1 cellular context compared by ENCODE assay signal in the genomic region with DNA sequence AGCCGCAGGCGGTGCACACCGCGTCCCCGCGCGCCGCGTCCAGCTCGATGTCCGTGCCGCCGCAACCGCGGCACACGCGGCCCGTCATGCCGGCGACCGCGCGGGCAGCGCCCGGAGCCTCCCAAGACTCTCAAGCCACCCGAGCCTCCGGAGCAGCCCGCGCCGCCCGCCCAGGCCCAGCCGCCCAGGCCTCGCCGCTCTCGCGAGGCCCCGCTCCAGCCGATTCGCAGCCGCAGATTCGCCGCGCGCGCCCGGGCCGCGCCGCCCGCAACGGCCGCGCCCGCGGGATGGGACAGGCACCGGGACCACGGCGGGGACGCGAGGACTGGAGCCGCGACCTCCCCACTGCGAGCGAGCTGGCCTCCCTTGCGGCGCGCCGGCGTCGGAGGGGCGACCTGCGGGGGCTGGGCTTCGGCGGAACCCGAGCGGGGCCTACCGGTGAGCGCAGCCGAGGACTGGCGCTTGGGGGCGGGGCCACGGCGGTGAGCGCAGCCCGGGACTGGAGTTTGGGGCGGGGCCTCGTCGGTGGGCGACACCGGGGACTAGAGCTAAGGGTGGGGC.
TF ChIP-seq lines count a peak whose summit lies in the region.

A gene with protein sequence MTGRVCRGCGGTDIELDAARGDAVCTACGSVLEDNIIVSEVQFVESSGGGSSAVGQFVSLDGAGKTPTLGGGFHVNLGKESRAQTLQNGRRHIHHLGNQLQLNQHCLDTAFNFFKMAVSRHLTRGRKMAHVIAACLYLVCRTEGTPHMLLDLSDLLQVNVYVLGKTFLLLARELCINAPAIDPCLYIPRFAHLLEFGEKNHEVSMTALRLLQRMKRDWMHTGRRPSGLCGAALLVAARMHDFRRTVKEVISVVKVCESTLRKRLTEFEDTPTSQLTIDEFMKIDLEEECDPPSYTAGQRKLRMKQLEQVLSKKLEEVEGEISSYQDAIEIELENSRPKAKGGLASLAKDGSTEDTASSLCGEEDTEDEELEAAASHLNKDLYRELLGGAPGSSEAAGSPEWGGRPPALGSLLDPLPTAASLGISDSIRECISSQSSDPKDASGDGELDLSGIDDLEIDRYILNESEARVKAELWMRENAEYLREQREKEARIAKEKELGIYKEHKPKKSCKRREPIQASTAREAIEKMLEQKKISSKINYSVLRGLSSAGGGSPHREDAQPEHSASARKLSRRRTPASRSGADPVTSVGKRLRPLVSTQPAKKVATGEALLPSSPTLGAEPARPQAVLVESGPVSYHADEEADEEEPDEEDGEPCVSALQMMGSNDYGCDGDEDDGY (minus strand): TSS at position 460 of the 561 bp plus-strand sequence. CDS start 372 bp downstream, at position 88.

TF ChIP-seq in K562, 482 proteins besides CTCF, POLR2A, EP300 and RAD21 (continued from another document and continues in another):
- TF ChIP-seq NONO (IDR thresholded peaks at IDR 0.05; ENCODE audit: low read depth in 2 of 2, low read length in 1 of 2) = peak; percentile 69 to 86; a peak in 3 of 4 replicates
- peak; percentile 56; the same call in 1 of the 2 replicates for TF ChIP-seq RB1 (IDR thresholded peaks at IDR 0.05; ENCODE audit: low read depth)
- TF ChIP-seq KDM5B (IDR thresholded peaks at IDR 0.05; ENCODE audit: insufficient replicate concordance, low read depth, low read length) = peak; percentile 79
- TF ChIP-seq, protein P1, sequence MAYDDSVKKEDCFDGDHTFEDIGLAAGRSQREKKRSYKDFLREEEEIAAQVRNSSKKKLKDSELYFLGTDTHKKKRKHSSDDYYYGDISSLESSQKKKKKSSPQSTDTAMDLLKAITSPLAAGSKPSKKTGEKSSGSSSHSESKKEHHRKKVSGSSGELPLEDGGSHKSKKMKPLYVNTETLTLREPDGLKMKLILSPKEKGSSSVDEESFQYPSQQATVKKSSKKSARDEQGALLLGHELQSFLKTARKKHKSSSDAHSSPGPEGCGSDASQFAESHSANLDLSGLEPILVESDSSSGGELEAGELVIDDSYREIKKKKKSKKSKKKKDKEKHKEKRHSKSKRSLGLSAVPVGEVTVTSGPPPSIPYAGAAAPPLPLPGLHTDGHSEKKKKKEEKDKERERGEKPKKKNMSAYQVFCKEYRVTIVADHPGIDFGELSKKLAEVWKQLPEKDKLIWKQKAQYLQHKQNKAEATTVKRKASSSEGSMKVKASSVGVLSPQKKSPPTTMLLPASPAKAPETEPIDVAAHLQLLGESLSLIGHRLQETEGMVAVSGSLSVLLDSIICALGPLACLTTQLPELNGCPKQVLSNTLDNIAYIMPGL (CRISPR knock-in tag; IDR thresholded peaks at IDR 0.05) = peak; percentile 83
- TF ChIP-seq, protein P2, sequence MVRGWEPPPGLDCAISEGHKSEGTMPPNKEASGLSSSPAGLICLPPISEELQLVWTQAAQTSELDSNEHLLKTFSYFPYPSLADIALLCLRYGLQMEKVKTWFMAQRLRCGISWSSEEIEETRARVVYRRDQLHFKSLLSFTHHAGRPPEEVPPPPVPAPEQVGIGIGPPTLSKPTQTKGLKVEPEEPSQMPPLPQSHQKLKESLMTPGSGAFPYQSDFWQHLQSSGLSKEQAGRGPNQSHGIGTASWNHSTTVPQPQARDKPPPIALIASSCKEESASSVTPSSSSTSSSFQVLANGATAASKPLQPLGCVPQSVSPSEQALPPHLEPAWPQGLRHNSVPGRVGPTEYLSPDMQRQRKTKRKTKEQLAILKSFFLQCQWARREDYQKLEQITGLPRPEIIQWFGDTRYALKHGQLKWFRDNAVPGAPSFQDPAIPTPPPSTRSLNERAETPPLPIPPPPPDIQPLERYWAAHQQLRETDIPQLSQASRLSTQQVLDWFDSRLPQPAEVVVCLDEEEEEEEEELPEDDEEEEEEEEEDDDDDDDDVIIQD (CRISPR knock-in tag; IDR thresholded peaks at IDR 0.05) = no peak
- TF ChIP-seq MBD2 (IDR thresholded peaks at IDR 0.05; ENCODE audit: borderline replicate concordance, low read depth) = no peak
- no peak for TF ChIP-seq SIRT6 (IDR thresholded peaks at IDR 0.05; ENCODE audit: low read depth, low read length)
- TF ChIP-seq SIX5 (IDR thresholded peaks at IDR 0.05; ENCODE audit: borderline replicate concordance in 1 of 2, insufficient read depth in 1 of 2, low read depth in 1 of 2, low read length in 2 of 2) = no peak
- peak; percentile 70; the same call in 1 of the 2 replicates for TF ChIP-seq GTF2E2 (tag; IDR thresholded peaks at IDR 0.05)
- TF ChIP-seq ATF7 (IDR thresholded peaks at IDR 0.05) = peak; percentile 23; the same call in 1 of the 2 replicates
- TF ChIP-seq CBX3 (IDR thresholded peaks at IDR 0.05; ENCODE audit: borderline replicate concordance in 1 of 2, low read length in 2 of 2) = 0 out of 3 replicates have a peak, but pooled peaks of 1 of the 2 experiments have one; percentile 9
- peak in 1 of 2 experiments; percentile 47; a peak in 1 of 4 replicates for TF ChIP-seq MAZ (CRISPR knock-in tag; conservative IDR thresholded peaks at IDR 0.05 in 1 of 2, IDR thresholded peaks at IDR 0.05 in 1 of 2)
- TF ChIP-seq PHF8 (IDR thresholded peaks at IDR 0.05; ENCODE audit: borderline replicate concordance, low read length) = peak; percentile 89; the same call in 1 of the 2 replicates
- TF ChIP-seq, protein P3, sequence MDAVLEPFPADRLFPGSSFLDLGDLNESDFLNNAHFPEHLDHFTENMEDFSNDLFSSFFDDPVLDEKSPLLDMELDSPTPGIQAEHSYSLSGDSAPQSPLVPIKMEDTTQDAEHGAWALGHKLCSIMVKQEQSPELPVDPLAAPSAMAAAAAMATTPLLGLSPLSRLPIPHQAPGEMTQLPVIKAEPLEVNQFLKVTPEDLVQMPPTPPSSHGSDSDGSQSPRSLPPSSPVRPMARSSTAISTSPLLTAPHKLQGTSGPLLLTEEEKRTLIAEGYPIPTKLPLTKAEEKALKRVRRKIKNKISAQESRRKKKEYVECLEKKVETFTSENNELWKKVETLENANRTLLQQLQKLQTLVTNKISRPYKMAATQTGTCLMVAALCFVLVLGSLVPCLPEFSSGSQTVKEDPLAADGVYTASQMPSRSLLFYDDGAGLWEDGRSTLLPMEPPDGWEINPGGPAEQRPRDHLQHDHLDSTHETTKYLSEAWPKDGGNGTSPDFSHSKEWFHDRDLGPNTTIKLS (IDR thresholded peaks at IDR 0.05; ENCODE audit: borderline replicate concordance, low read depth) = peak; percentile 72; the same call in 1 of the 2 replicates
- TF ChIP-seq CXXC5 (CRISPR knock-in tag; IDR thresholded peaks at IDR 0.05) = peak; percentile 81
- TF ChIP-seq SMAD4 (CRISPR knock-in tag; conservative IDR thresholded peaks at IDR 0.05) = peak; percentile 61; the same call in 1 of the 2 replicates
- peak; percentile 90 for TF ChIP-seq POLR2G (IDR thresholded peaks at IDR 0.05; ENCODE audit: low read depth, low read length)
- TF ChIP-seq, protein P4, sequence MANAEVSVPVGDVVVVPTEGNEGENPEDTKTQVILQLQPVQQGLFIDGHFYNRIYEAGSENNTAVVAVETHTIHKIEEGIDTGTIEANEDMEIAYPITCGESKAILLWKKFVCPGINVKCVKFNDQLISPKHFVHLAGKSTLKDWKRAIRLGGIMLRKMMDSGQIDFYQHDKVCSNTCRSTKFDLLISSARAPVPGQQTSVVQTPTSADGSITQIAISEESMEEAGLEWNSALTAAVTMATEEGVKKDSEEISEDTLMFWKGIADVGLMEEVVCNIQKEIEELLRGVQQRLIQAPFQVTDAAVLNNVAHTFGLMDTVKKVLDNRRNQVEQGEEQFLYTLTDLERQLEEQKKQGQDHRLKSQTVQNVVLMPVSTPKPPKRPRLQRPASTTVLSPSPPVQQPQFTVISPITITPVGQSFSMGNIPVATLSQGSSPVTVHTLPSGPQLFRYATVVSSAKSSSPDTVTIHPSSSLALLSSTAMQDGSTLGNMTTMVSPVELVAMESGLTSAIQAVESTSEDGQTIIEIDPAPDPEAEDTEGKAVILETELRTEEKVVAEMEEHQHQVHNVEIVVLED (CRISPR knock-in tag; IDR thresholded peaks at IDR 0.05) = peak; percentile 52; the same call in 1 of the 2 replicates
- 0 out of 2 replicates have a peak, but pooled peaks have one; percentile 33 for TF ChIP-seq RBM34 (IDR thresholded peaks at IDR 0.05; ENCODE audit: borderline replicate concordance, insufficient read depth, low read length)
- no peak for TF ChIP-seq NFRKB (IDR thresholded peaks at IDR 0.05; ENCODE audit: low read depth)
- 0 out of 2 replicates have a peak, but pooled peaks have one; percentile 51 for TF ChIP-seq ZBTB17 (CRISPR knock-in tag; IDR thresholded peaks at IDR 0.05)
- TF ChIP-seq, protein P5, sequence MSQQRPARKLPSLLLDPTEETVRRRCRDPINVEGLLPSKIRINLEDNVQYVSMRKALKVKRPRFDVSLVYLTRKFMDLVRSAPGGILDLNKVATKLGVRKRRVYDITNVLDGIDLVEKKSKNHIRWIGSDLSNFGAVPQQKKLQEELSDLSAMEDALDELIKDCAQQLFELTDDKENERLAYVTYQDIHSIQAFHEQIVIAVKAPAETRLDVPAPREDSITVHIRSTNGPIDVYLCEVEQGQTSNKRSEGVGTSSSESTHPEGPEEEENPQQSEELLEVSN (IDR thresholded peaks at IDR 0.05; ENCODE audit: borderline replicate concordance in 1 of 2, extremely low read depth in 1 of 2, insufficient read depth in 1 of 2, insufficient read length in 1 of 2, low read depth in 1 of 2, low read length in 1 of 2, poor library complexity in 1 of 2, severe bottlenecking in 1 of 2) = peak; percentile 40 to 53
- no peak for TF ChIP-seq ZKSCAN3 (CRISPR knock-in tag; IDR thresholded peaks at IDR 0.05)
- peak; percentile 83 for TF ChIP-seq ZFX (CRISPR knock-in tag; IDR thresholded peaks at IDR 0.05)
- TF ChIP-seq RBM25 (IDR thresholded peaks at IDR 0.05; ENCODE audit: low read depth, low read length, severe bottlenecking) = peak; percentile 96
- TF ChIP-seq RBFOX2 (IDR thresholded peaks at IDR 0.05; ENCODE audit: low read depth, low read length) = peak; percentile 80
- no peak for TF ChIP-seq FOXJ3 (CRISPR knock-in tag; IDR thresholded peaks at IDR 0.05)
- 0 out of 2 replicates have a peak, but pooled peaks have one; percentile 9 for TF ChIP-seq TGIF2 (CRISPR knock-in tag; IDR thresholded peaks at IDR 0.05)
- TF ChIP-seq, protein P6, sequence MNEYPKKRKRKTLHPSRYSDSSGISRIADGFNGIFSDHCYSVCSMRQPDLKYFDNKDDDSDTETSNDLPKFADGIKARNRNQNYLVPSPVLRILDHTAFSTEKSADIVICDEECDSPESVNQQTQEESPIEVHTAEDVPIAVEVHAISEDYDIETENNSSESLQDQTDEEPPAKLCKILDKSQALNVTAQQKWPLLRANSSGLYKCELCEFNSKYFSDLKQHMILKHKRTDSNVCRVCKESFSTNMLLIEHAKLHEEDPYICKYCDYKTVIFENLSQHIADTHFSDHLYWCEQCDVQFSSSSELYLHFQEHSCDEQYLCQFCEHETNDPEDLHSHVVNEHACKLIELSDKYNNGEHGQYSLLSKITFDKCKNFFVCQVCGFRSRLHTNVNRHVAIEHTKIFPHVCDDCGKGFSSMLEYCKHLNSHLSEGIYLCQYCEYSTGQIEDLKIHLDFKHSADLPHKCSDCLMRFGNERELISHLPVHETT (CRISPR knock-in tag; conservative IDR thresholded peaks at IDR 0.05 in 1 of 2, IDR thresholded peaks at IDR 0.05 in 1 of 2) = peak in 1 of 2 experiments; percentile 92; a peak in 2 of 4 replicates
- TF ChIP-seq, protein P7, sequence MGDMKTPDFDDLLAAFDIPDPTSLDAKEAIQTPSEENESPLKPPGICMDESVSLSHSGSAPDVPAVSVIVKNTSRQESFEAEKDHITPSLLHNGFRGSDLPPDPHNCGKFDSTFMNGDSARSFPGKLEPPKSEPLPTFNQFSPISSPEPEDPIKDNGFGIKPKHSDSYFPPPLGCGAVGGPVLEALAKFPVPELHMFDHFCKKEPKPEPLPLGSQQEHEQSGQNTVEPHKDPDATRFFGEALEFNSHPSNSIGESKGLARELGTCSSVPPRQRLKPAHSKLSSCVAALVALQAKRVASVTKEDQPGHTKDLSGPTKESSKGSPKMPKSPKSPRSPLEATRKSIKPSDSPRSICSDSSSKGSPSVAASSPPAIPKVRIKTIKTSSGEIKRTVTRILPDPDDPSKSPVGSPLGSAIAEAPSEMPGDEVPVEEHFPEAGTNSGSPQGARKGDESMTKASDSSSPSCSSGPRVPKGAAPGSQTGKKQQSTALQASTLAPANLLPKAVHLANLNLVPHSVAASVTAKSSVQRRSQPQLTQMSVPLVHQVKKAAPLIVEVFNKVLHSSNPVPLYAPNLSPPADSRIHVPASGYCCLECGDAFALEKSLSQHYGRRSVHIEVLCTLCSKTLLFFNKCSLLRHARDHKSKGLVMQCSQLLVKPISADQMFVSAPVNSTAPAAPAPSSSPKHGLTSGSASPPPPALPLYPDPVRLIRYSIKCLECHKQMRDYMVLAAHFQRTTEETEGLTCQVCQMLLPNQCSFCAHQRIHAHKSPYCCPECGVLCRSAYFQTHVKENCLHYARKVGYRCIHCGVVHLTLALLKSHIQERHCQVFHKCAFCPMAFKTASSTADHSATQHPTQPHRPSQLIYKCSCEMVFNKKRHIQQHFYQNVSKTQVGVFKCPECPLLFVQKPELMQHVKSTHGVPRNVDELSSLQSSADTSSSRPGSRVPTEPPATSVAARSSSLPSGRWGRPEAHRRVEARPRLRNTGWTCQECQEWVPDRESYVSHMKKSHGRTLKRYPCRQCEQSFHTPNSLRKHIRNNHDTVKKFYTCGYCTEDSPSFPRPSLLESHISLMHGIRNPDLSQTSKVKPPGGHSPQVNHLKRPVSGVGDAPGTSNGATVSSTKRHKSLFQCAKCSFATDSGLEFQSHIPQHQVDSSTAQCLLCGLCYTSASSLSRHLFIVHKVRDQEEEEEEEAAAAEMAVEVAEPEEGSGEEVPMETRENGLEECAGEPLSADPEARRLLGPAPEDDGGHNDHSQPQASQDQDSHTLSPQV (IDR thresholded peaks at IDR 0.05) = peak; percentile 46; the same call in 1 of the 2 replicates
- TF ChIP-seq, protein P8, sequence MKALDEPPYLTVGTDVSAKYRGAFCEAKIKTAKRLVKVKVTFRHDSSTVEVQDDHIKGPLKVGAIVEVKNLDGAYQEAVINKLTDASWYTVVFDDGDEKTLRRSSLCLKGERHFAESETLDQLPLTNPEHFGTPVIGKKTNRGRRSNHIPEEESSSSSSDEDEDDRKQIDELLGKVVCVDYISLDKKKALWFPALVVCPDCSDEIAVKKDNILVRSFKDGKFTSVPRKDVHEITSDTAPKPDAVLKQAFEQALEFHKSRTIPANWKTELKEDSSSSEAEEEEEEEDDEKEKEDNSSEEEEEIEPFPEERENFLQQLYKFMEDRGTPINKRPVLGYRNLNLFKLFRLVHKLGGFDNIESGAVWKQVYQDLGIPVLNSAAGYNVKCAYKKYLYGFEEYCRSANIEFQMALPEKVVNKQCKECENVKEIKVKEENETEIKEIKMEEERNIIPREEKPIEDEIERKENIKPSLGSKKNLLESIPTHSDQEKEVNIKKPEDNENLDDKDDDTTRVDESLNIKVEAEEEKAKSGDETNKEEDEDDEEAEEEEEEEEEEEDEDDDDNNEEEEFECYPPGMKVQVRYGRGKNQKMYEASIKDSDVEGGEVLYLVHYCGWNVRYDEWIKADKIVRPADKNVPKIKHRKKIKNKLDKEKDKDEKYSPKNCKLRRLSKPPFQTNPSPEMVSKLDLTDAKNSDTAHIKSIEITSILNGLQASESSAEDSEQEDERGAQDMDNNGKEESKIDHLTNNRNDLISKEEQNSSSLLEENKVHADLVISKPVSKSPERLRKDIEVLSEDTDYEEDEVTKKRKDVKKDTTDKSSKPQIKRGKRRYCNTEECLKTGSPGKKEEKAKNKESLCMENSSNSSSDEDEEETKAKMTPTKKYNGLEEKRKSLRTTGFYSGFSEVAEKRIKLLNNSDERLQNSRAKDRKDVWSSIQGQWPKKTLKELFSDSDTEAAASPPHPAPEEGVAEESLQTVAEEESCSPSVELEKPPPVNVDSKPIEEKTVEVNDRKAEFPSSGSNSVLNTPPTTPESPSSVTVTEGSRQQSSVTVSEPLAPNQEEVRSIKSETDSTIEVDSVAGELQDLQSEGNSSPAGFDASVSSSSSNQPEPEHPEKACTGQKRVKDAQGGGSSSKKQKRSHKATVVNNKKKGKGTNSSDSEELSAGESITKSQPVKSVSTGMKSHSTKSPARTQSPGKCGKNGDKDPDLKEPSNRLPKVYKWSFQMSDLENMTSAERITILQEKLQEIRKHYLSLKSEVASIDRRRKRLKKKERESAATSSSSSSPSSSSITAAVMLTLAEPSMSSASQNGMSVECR (CRISPR knock-in tag; IDR thresholded peaks at IDR 0.05) = peak; percentile 46; the same call in 1 of the 2 replicates
